15 cellular contexts compared by ENCODE assay signal in genomic region chr1:39759436-39759726, GRCh38. TPM values are rescaled to one million over a fixed set of nuclear protein-coding genes. Genes with fewer than 3 reads are reported as not detected.
DNase-seq lines count a peak whose midpoint lies in the region; ATAC-seq and TF ChIP-seq lines count a peak whose summit lies in the region.
"Had no signal": no experiment of that assay in that cellular context is flagged by ENCODE, and none has a peak within 500 bp of the region (broad histone marks: within the 10 kb centered on the region; RNA-seq: fewer than 3 reads in every experiment).

No MANE protein-coding gene starts in this region.

- H3K4me1 Mint-ChIP-seq in endothelial cell (ENCODE audit: unreplicated experiment) = no peaks in the 10 kb centered on the region
- H3K4me1 Mint-ChIP-seq in naive thymus-derived CD8-positive, alpha-beta T cell = peaks cover 0 to 3% (median 0%) of the 10 kb centered on the region in 4 donors
- H3K4me1 Mint-ChIP-seq: CD14-positive monocyte had no signal

- POLR2A ChIA-PET in RWPE1 (lab: Yijun Ruan, JAX; ENCODE audit: low non-redundant PET) = no interaction called here
- POLR2A ChIA-PET in naive thymus-derived CD8-positive, alpha-beta T cell (lab: Charles Lee) = no interaction called here

- DNase-seq in NCI-H2227 (lab: John Stamatoyannopoulos, UW; ENCODE audit: unreplicated experiment) (peak; percentile 54), NCI-H2227 treated with DMSO at 0.1 percent for 48 hours (lab: John Stamatoyannopoulos, UW) (no peak), RWPE1 (ENCODE audit: low spot score) (no peak), endothelial cell (ENCODE audit: low spot score) (no peak), posterior vena cava (ENCODE audit: low spot score) (peak; percentile 14), occipital lobe (lab: John Stamatoyannopoulos, UW) (no peak)
- no peak for DNase-seq in naive thymus-derived CD8-positive, alpha-beta T cell
- DNase-seq: Caco-2; CD8-positive, alpha-beta T cell; GM23248 had no signal

- H3K27ac ChIP-seq in RWPE1 = peak overlapping the region; percentile 22; the same call in 1 of the 2 replicates
- H3K27ac ChIP-seq: 22Rv1, GM23248 had no signal

- CTCF ChIA-PET in RWPE1 (lab: Yijun Ruan, JAX) = no interaction called here

- no peak for TF ChIP-seq CTCF in RWPE1 (conservative IDR thresholded peaks at IDR 0.05; ENCODE audit: low read depth)
- no peak for TF ChIP-seq CTCF in endothelial cell (IDR thresholded peaks at IDR 0.05; ENCODE audit: unreplicated experiment)

- peak overlapping the region; percentile 37 for H3K4me3 Mint-ChIP-seq in endothelial cell (ENCODE audit: unreplicated experiment)
- H3K4me3 Mint-ChIP-seq in naive thymus-derived CD8-positive, alpha-beta T cell = no peak overlapping the region
- H3K4me3 Mint-ChIP-seq: CD14-positive monocyte; CD8-positive, alpha-beta T cell had no signal

- ATAC-seq in naive thymus-derived CD8-positive, alpha-beta T cell = no peak
- no peak for ATAC-seq in HG03565 (IDR thresholded peaks at IDR 0.05; ENCODE audit: unreplicated experiment)
- ATAC-seq: CD8-positive, alpha-beta T cell; HepG2 had no signal

- intact Hi-C loops in posterior vena cava (cut with DNase I) = no loop called here

- no peak overlapping the region for H3K27ac Mint-ChIP-seq in endothelial cell (ENCODE audit: unreplicated experiment)
- no peak overlapping the region for H3K27ac Mint-ChIP-seq in naive thymus-derived CD8-positive, alpha-beta T cell
- H3K27ac Mint-ChIP-seq: CD8-positive, alpha-beta T cell had no signal

- H3K36me3 Mint-ChIP-seq in endothelial cell (ENCODE audit: low read depth, unreplicated experiment) = peaks cover 21% of the 10 kb centered on the region
- H3K36me3 Mint-ChIP-seq in naive thymus-derived CD8-positive, alpha-beta T cell = peaks cover 0 to 52% (median 14%) of the 10 kb centered on the region in 3 donors

- peaks cover 2% of the 10 kb centered on the region for H3K27me3 Mint-ChIP-seq in endothelial cell (ENCODE audit: unreplicated experiment)
- H3K27me3 Mint-ChIP-seq in naive thymus-derived CD8-positive, alpha-beta T cell = no peaks in the 10 kb centered on the region

- H3K9me3 Mint-ChIP-seq in endothelial cell (ENCODE audit: unreplicated experiment) = no peaks in the 10 kb centered on the region
- no peaks in the 10 kb centered on the region for H3K9me3 Mint-ChIP-seq in naive thymus-derived CD8-positive, alpha-beta T cell
- H3K9me3 Mint-ChIP-seq: CD14-positive monocyte; CD8-positive, alpha-beta T cell had no signal

RNA-seq across cellular contexts. Expression of gene OXCT2, which starts 11.8 kb away (rescaled TPM):
- total RNA-seq in endothelial cell (ENCODE audit: unreplicated experiment) = 0.36 TPM
- total RNA-seq in posterior vena cava = 1 to 10 TPM; 1.2 to 2.0 TPM
- total RNA-seq in naive thymus-derived CD8-positive, alpha-beta T cell = not detected
- polyA plus RNA-seq in naive thymus-derived CD8-positive, alpha-beta T cell = not detected
- 0.47 TPM for total RNA-seq in occipital lobe
- total RNA-seq: A673 had no signal

RNA-seq across cellular contexts. Expression of gene PPIE, which starts 20.7 kb away (rescaled TPM):
- 38.1 TPM for total RNA-seq in endothelial cell (ENCODE audit: unreplicated experiment)
- 10 to 100 TPM; 29.0 to 45.9 TPM for total RNA-seq in posterior vena cava
- 10 to 100 TPM; 86.9 to 88.3 TPM for total RNA-seq in naive thymus-derived CD8-positive, alpha-beta T cell
- 100 to 1,000 TPM; 101 to 123 (median 102) TPM for polyA plus RNA-seq in naive thymus-derived CD8-positive, alpha-beta T cell
- total RNA-seq in occipital lobe = 23.6 TPM

RNA-seq across cellular contexts. Expression of gene BMP8B, which starts 29.3 kb away (rescaled TPM):
- 0.10 TPM for total RNA-seq in endothelial cell (ENCODE audit: unreplicated experiment)
- total RNA-seq in posterior vena cava = under 1 TPM; 0.24 to 0.69 TPM
- under 1 TPM; 0.26 to 0.41 TPM for total RNA-seq in naive thymus-derived CD8-positive, alpha-beta T cell
- under 1 TPM in 1 of 3 donors, not detected in 2; 0.13 TPM for polyA plus RNA-seq in naive thymus-derived CD8-positive, alpha-beta T cell
- total RNA-seq in occipital lobe = 0.16 TPM
- total RNA-seq: GM23248 had no signal
- polyA plus RNA-seq: GM23248 had no signal

Comparison
In these comparisons a context has a peak if more than half of its experiments do, and no peak if none do; other contexts are left out.
1. DNase-seq: peak in NCI-H2227 (single experiment) and posterior vena cava (single experiment); none in NCI-H2227 treated with DMSO at 0.1 percent for 48 hours (single experiment), RWPE1 (single experiment), endothelial cell (single experiment), naive thymus-derived CD8-positive, alpha-beta T cell (0 of 10) and occipital lobe (single experiment).